Comparison of ENCODE assay signal across 8 cellular contexts in genomic region chr12:989751-990278, GRCh38. TPM values are rescaled to one million over a fixed set of nuclear protein-coding genes. Genes with fewer than 3 reads are reported as not detected.
DNase-seq lines count a peak whose midpoint lies in the region; ATAC-seq and TF ChIP-seq lines count a peak whose summit lies in the region.

No MANE protein-coding gene starts in this region.

- no peaks in the 10 kb centered on the region for H3K27me3 Mint-ChIP-seq in T-helper 17 cell
- no peaks in the 10 kb centered on the region for H3K27me3 Mint-ChIP-seq in naive B cell

- H3K4me1 Mint-ChIP-seq in T-helper 17 cell (peaks cover 24% of the 10 kb centered on the region), naive B cell (peaks cover 22 to 33% (median 26%) of the 10 kb centered on the region in 3 donors)

- peak overlapping the region; percentile 72 for H3K4me2 ChIP-seq in DND-41 (ENCODE audit: insufficient read depth, low read length)

- peak overlapping the region; percentile 95 for H3K9ac ChIP-seq in DND-41 (ENCODE audit: low read depth, low read length)

- H3K4me3 ChIP-seq in DND-41 (ENCODE audit: low read depth in 1 of 2, low read length in 2 of 2) (peak overlapping the region; percentile 62 to 83), epithelial cell of proximal tubule (ENCODE audit: low read depth, low read length) (peak overlapping the region; percentile 89)

- TF ChIP-seq CTCF in DND-41 (IDR thresholded peaks at IDR 0.05; ENCODE audit: borderline replicate concordance, extremely low read depth, low read length, poor library complexity, severe bottlenecking) (no peak), epithelial cell of proximal tubule (conservative IDR thresholded peaks at IDR 0.05; ENCODE audit: low read depth, low read length) (no peak)

- H3K4me3 Mint-ChIP-seq in T-helper 17 cell (peak overlapping the region; percentile 100), naive B cell (peak overlapping the region; percentile 78 to 99 (median 92))

- no peak for ATAC-seq in DND-41 (ENCODE audit: insufficient read depth, low read depth)
- no peak for ATAC-seq in T-helper 17 cell
- no peak for ATAC-seq in naive B cell (ENCODE audit: low read depth in 2 of 2)
- no peak for ATAC-seq in HG02885 (IDR thresholded peaks at IDR 0.05; ENCODE audit: poor library complexity, unreplicated experiment)

- DNase-seq in DND-41 = peak; percentile 22
- peak; percentile 44 for DNase-seq in LoVo (ENCODE audit: low spot score)
- DNase-seq in T-helper 17 cell = no peak
- DNase-seq in epithelial cell of proximal tubule (ENCODE audit: low read depth) = no peak
- DNase-seq in naive B cell = no peak
- DNase-seq in activated effector memory CD4-positive, alpha-beta T cell treated with anti-CD3 and anti-CD28 coated beads, Interleukin-2, amount 50 U/mL, for 16 hours = no peak
- DNase-seq in activated CD4-positive, alpha-beta T cell treated with anti-CD3 and anti-CD28 coated beads for 4 hours = no peak

- no peaks in the 10 kb centered on the region; the same call in 1 of the 2 replicates for H3K36me3 ChIP-seq in DND-41 (ENCODE audit: insufficient read depth, low read length)

- peaks cover 38% of the 10 kb centered on the region for H3K4me1 ChIP-seq in DND-41 (ENCODE audit: insufficient read depth, low read length)

- peaks cover 5% of the 10 kb centered on the region for H3K36me3 Mint-ChIP-seq in T-helper 17 cell (ENCODE audit: low read depth)
- no peaks in the 10 kb centered on the region for H3K36me3 Mint-ChIP-seq in naive B cell

- H3K27ac ChIP-seq in DND-41 (ENCODE audit: low read length) = peak overlapping the region; percentile 93

- peak overlapping the region; percentile 90 for H3K27ac Mint-ChIP-seq in T-helper 17 cell
- H3K27ac Mint-ChIP-seq in naive B cell = peak overlapping the region; percentile 83 to 98 (median 90)

- H2AFZ ChIP-seq in DND-41 (ENCODE audit: low read depth, low read length) = peak overlapping the region; percentile 98

- peaks cover 34% of the 10 kb centered on the region for H3K79me2 ChIP-seq in DND-41 (ENCODE audit: insufficient read depth, low read length)

- no peaks in the 10 kb centered on the region for H3K9me3 Mint-ChIP-seq in naive B cell

- no peaks in the 10 kb centered on the region for H3K27me3 ChIP-seq in DND-41 (ENCODE audit: insufficient read depth, low read length, poor library complexity)

- no peaks in the 10 kb centered on the region for H4K20me1 ChIP-seq in DND-41 (ENCODE audit: insufficient read depth, low read length)

- no peaks in the 10 kb centered on the region for H3K9me3 ChIP-seq in DND-41 (ENCODE audit: insufficient read depth, low read length, severe bottlenecking)
- H3K9me3 ChIP-seq in T-helper 17 cell (ENCODE audit: control insufficient read depth, low read length, poor library complexity, severe bottlenecking) = no peaks in the 10 kb centered on the region

RNA-seq across cellular contexts. Expression of gene ERC1, which starts 1.2 kb away (rescaled TPM):
- total RNA-seq in T-helper 17 cell = 10 to 100 TPM; 46.7 to 52.1 TPM
- 10.3 and 16.5 TPM in 2 replicates for total RNA-seq in epithelial cell of proximal tubule
- polyA plus RNA-seq in naive B cell (ENCODE audit: low read depth in 6 of 6) = 10 to 100 TPM in 5 of 6 donors, 1 to 10 TPM in 1; 6.9 to 26.2 (median 17.9) TPM

RNA-seq across cellular contexts. Expression of gene RAD52, which starts 40.3 kb away (rescaled TPM):
- total RNA-seq in T-helper 17 cell (10 to 100 TPM; 11.9 to 13.3 TPM), epithelial cell of proximal tubule (3.7 and 9.3 TPM in 2 replicates)
- 10 to 100 TPM in 1 of 6 donors, 1 to 10 TPM in 4, under 1 TPM in 1; 0.09 to 13.3 (median 3.0) TPM for polyA plus RNA-seq in naive B cell (ENCODE audit: low read depth in 6 of 6)

Comparison
In these comparisons a context has a peak if more than half of its experiments do, and no peak if none do; other contexts are left out.
1. DNase-seq: peak in DND-41 (single experiment) and LoVo (single experiment); none in T-helper 17 cell (0 of 3), epithelial cell of proximal tubule (single experiment), naive B cell (single experiment), activated effector memory CD4-positive, alpha-beta T cell treated with anti-CD3 and anti-CD28 coated beads, Interleukin-2, amount 50 U/mL, for 16 hours (single experiment) and activated CD4-positive, alpha-beta T cell treated with anti-CD3 and anti-CD28 coated beads for 4 hours (0 of 2).